ENCODE assay signal across 26 cellular contexts in the genomic region with DNA sequence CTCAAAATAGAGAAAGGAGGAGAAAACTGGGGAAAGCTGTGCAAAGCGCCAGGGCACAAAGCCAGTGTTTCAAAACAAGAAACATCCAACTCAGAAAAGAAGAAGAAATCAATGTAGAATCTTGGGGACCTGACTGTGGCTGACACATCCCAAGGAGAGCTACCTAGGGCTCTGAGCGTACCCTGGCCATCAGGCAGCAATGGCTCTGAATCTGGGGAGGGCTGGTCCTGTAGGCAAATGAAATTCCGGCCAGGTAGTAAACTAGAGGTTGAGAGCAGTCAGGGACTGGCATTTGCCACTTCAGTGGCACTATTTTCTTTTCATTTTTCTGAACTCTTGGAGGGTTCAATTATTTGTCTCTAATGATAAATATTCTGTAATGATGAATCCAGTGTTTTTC.
"Had no signal": no experiment of that assay in that cellular context is flagged by ENCODE, and none has a peak within 500 bp of the region (broad histone marks: within the 10 kb centered on the region; RNA-seq: fewer than 3 reads in every experiment).

No MANE protein-coding gene starts in this region.

- H3K4me3 ChIP-seq: Peyer's patch, SJSA1 had no signal

- H3K4me1 ChIP-seq: Peyer's patch, SJSA1 had no signal

- ATAC-seq: PC-3 had no signal

- H3K27ac ChIP-seq: KMS-11, Peyer's patch, SJSA1 had no signal

- H3K36me3 ChIP-seq: Peyer's patch, SJSA1 had no signal

- DNase-seq: Karpas-422, MM.1S, MV-4-11, NCI-H1092, NCI-H1105, NCI-H1417 treated with DMSO at 0.1 percent for 48 hours, NCI-H1436 treated with DMSO at 0.1 percent for 48 hours, NCI-H1694 treated with DMSO at 0.1 percent for 48 hours, NCI-H2029, NCI-H2081, NCI-H2171 treated with DMSO at 0.1 percent for 48 hours, NCI-H2227 treated with DMSO at 0.1 percent for 48 hours, NCI-H446, NCI-H524 treated with DMSO at 0.1 percent for 48 hours, NCI-H526 treated with DMSO at 0.1 percent for 48 hours, NCI-H774, OCI-M1, PC-3, Peyer's patch, Right ventricle myocardium superior, RPMI8226, SHP77 treated with DMSO at 0.1 percent for 48 hours, SK-N-SH, SW 1271 had no signal

- H3K27me3 ChIP-seq: Peyer's patch, SJSA1 had no signal

- H3K9me3 ChIP-seq: Peyer's patch, SJSA1, SK-N-SH had no signal
